Comparison of ENCODE assay signal across 7 cellular contexts in genomic region chr2:119679846-119680245, GRCh38. TPM values are rescaled to one million over a fixed set of nuclear protein-coding genes. Genes with fewer than 3 reads are reported as not detected.
DNase-seq lines count a peak whose midpoint lies in the region; ATAC-seq and TF ChIP-seq lines count a peak whose summit lies in the region.

No MANE protein-coding gene starts in this region.

- H3K9me3 Mint-ChIP-seq in HFFc6 (no peaks in the 10 kb centered on the region), activated B cell treated with CpG ODN at 0.5 μM for 24 hours (no peaks in the 10 kb centered on the region)

- no peak for ATAC-seq in activated B cell treated with CpG ODN at 0.5 μM for 24 hours (ENCODE audit: low read depth)

- peaks cover 0 to 22% (median 15%) of the 10 kb centered on the region in 6 donors for H3K4me1 ChIP-seq in spleen

- H3K9me3 ChIP-seq in spleen, result no peaks in the 10 kb centered on the region

- H3K4me3 ChIP-seq in iPS-11a (ENCODE audit: low read depth, low read length) (peak overlapping the region; percentile 87), spleen (peak overlapping the region; percentile 65 to 97 (median 87))

- H3K27me3 ChIP-seq in spleen (replicated peaks in 1 of 7), result no peaks in the 10 kb centered on the region

- H3K27me3 Mint-ChIP-seq in HFFc6 (ENCODE audit: insufficient read depth), result peaks cover 10% of the 10 kb centered on the region
- no peaks in the 10 kb centered on the region for H3K27me3 Mint-ChIP-seq in activated B cell treated with CpG ODN at 0.5 μM for 24 hours

- DNase-seq in HFFc6 (no peak), activated B cell treated with CpG ODN at 0.5 μM for 24 hours (no peak), spleen (peak; percentile 46), hippocampal formation (lab: John Stamatoyannopoulos, UW) (no peak), H4 (ENCODE audit: low spot score) (no peak), HUDEP-2 (lab: John Stamatoyannopoulos, UW; ENCODE audit: unreplicated experiment in 76 of 76) (no peak)

- TF ChIP-seq POLR2A in spleen (IDR thresholded peaks at IDR 0.05), result no peak

- H3K4me3 Mint-ChIP-seq in HFFc6 (peak overlapping the region; percentile 89), activated B cell treated with CpG ODN at 0.5 μM for 24 hours (peak overlapping the region; percentile 90)

- CTCF ChIA-PET in activated B cell treated with CpG ODN at 0.5 μM for 24 hours (lab: Charles Lee), result interaction anchor here (0.6 kb wide), 1 partner anchor 23 kb away, joined by 3 read pairs; no protein-coding TSS in a partner anchor

- TF ChIP-seq CTCF in HFFc6 (IDR thresholded peaks at IDR 0.05) (no peak), activated B cell treated with CpG ODN at 0.5 μM for 24 hours (IDR thresholded peaks at IDR 0.05) (no peak), spleen (IDR thresholded peaks at IDR 0.05 in 8 of 11, conservative IDR thresholded peaks at IDR 0.05 in 3 of 11) (no peak)

- H3K27ac ChIP-seq in spleen, result no peak overlapping the region

- H3K27ac Mint-ChIP-seq in HFFc6, result peak overlapping the region; percentile 53
- peak overlapping the region; percentile 61 for H3K27ac Mint-ChIP-seq in activated B cell treated with CpG ODN at 0.5 μM for 24 hours

- POLR2A ChIA-PET in activated B cell treated with CpG ODN at 0.5 μM for 24 hours (lab: Charles Lee), result no interaction called here

- H3K36me3 ChIP-seq in spleen, result peaks cover 0 to 19% (median 6%) of the 10 kb centered on the region in 6 donors

- peaks cover 17% of the 10 kb centered on the region for H3K36me3 Mint-ChIP-seq in HFFc6 (ENCODE audit: low read depth)
- peaks cover 14% of the 10 kb centered on the region for H3K36me3 Mint-ChIP-seq in activated B cell treated with CpG ODN at 0.5 μM for 24 hours (ENCODE audit: low read depth)

- 89 to 100% (median 94%) methylated on average over 2 of the region's 2 CpGs for WGBS in spleen, 5 donors

- H3K4me1 Mint-ChIP-seq in HFFc6 (ENCODE audit: low read depth) (peaks cover 27% of the 10 kb centered on the region), activated B cell treated with CpG ODN at 0.5 μM for 24 hours (peaks cover 23% of the 10 kb centered on the region)

- intact Hi-C loops in activated B cell treated with CpG ODN at 0.5 μM for 24 hours (cut with micrococcal nuclease), result loop anchor here (1.0 to 5.0 kb wide), 9 partner anchors 79 to 1972 kb away; partner anchors contain the start of genes C2orf76, DBI, EPB41L5 and PTPN4
- intact Hi-C loops in spleen (cut with DNase I; ENCODE audit: low total_unique reads), result no loop called here

RNA-seq across cellular contexts. Expression of gene TMEM177, which starts 0.8 kb away (rescaled TPM):
- 1 to 10 TPM; 5.9 to 8.7 (median 6.8) TPM for total RNA-seq in HFFc6 (2021; fragmentation: NEBNext Ultra II Directional; extraction: Animal tissue kit (Norgen Biotek cat#: 25700))
- 9.0 and 10.3 TPM in 2 replicates for total RNA-seq in activated B cell treated with CpG ODN at 0.5 μM for 24 hours
- total RNA-seq in spleen, result 1 to 10 TPM; 6.6 to 9.5 (median 7.5) TPM
- 1 to 10 TPM; 3.7 to 8.2 (median 8.0) TPM for polyA plus RNA-seq in spleen
- total RNA-seq in H4 (2014; rRNA removed; shearing (Covaris generic)), result 16.1 and 17.2 TPM in 2 replicates
